8 cellular contexts compared by ENCODE assay signal in the genomic region with DNA sequence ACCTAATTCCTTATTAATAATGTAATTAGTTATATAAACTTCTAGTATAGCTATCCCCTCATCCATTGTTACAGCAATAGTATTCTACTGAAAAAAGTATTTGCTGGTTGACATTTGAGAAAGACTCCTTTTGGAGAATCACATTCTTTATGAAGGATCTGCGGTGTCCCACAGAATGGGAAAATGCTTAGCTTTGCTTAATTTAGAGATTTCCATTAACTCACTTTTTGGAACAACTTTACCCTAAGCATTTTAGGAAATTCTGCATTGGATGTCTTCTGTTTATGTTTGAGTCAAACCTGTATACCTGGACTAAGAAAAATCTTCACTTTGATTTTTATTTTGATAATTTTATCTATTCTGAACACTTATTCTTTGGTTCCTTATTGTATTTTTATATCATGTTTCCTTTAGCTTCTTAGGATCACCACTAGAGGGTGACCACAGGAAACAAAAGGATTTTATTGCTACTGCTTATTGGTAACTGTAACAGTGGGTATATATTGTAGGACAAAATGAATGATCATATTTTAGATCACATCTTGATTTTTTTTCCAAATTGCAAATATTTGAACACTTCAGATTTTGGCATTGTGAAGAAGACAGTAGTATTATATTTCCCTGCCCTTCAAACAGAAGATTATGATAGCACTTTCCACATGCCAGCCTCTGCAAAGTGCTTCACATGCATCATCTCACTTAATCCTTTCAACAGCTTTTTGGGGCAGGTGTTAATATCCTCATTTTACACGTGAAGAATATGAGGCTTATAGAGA.
DNase-seq lines count a peak whose midpoint lies in the region; ATAC-seq, FAIRE-seq and TF ChIP-seq lines count a peak whose summit lies in the region.

No MANE protein-coding gene starts in this region.

- H3K9me3 ChIP-seq in left ventricle myocardium inferior (replicated peaks), result no peaks in the 10 kb centered on the region
- H3K9me3 ChIP-seq in RWPE2 (ENCODE audit: severe bottlenecking), result no peaks in the 10 kb centered on the region
- H3K9me3 ChIP-seq in gastroesophageal sphincter, result no peaks in the 10 kb centered on the region
- no peaks in the 10 kb centered on the region for H3K9me3 ChIP-seq in uterus

- peak; percentile 69 for TF ChIP-seq CTCF in left ventricle myocardium inferior (IDR thresholded peaks at IDR 0.05; ENCODE audit: borderline replicate concordance)
- peak; percentile 79 for TF ChIP-seq CTCF in RWPE2 (IDR thresholded peaks at IDR 0.05; ENCODE audit: poor library complexity, severe bottlenecking)
- TF ChIP-seq CTCF in gastroesophageal sphincter (IDR thresholded peaks at IDR 0.05), result peak; percentile 37 to 61 (median 42)
- peak; percentile 19 to 53 (median 40) for TF ChIP-seq CTCF in uterus (IDR thresholded peaks at IDR 0.05)

- no peak overlapping the region for H3K27ac ChIP-seq in left ventricle myocardium inferior (replicated peaks)
- no peak overlapping the region for H3K27ac ChIP-seq in RWPE2 (ENCODE audit: poor library complexity, severe bottlenecking)
- no peak overlapping the region for H3K27ac ChIP-seq in gastroesophageal sphincter
- H3K27ac ChIP-seq in uterus, result no peak overlapping the region

- TF ChIP-seq EP300 in gastroesophageal sphincter (IDR thresholded peaks at IDR 0.05), result no peak

- H3K4me1 ChIP-seq in left ventricle myocardium inferior (no peaks in the 10 kb centered on the region), RWPE2 (ENCODE audit: insufficient read depth, poor library complexity, severe bottlenecking) (no peaks in the 10 kb centered on the region), gastroesophageal sphincter (no peaks in the 10 kb centered on the region), uterus (no peaks in the 10 kb centered on the region)

- ATAC-seq in Right ventricle myocardium inferior, result no peak
- ATAC-seq in RWPE2 (ENCODE audit: low read depth), result peak; percentile 38; the same call in 1 of the 3 replicates
- no peak for ATAC-seq in gastroesophageal sphincter
- ATAC-seq in GM18873 (IDR thresholded peaks at IDR 0.05; ENCODE audit: low FRiP score, unreplicated experiment), result no peak

- TF ChIP-seq POLR2A in gastroesophageal sphincter (IDR thresholded peaks at IDR 0.05) (no peak), uterus (IDR thresholded peaks at IDR 0.05) (no peak), GM12892 (IDR thresholded peaks at IDR 0.05; ENCODE audit: low read depth, low read length) (no peak)

- WGBS in gastroesophageal sphincter (ENCODE audit: low coverage in 1 of 2), 2 donors, result 49 to 61% methylated on average over 2 of the region's 2 CpGs

- no peak for DNase-seq in left ventricle myocardium inferior
- DNase-seq in Right ventricle myocardium inferior (ENCODE audit: missing footprints), result no peak
- DNase-seq in RWPE2 (ENCODE audit: low spot score), result no peak
- DNase-seq in uterus, result no peak
- DNase-seq in NCI-H345 treated with DMSO at 0.1 percent for 48 hours (lab: John Stamatoyannopoulos, UW; ENCODE audit: unreplicated experiment), result no peak
- no peak for DNase-seq in GM12892 (ENCODE audit: insufficient read length)

- no peaks in the 10 kb centered on the region for H3K27me3 ChIP-seq in left ventricle myocardium inferior (ENCODE audit: low read depth)
- no peaks in the 10 kb centered on the region for H3K27me3 ChIP-seq in RWPE2 (ENCODE audit: insufficient read depth, poor library complexity, severe bottlenecking)
- H3K27me3 ChIP-seq in gastroesophageal sphincter, result no peaks in the 10 kb centered on the region
- no peaks in the 10 kb centered on the region for H3K27me3 ChIP-seq in uterus

- no peak overlapping the region for H3K4me3 ChIP-seq in left ventricle myocardium inferior
- no peak overlapping the region for H3K4me3 ChIP-seq in RWPE2 (ENCODE audit: severe bottlenecking)
- H3K4me3 ChIP-seq in gastroesophageal sphincter, result no peak overlapping the region
- no peak overlapping the region for H3K4me3 ChIP-seq in uterus

- intact Hi-C loops in left ventricle myocardium inferior (cut with micrococcal nuclease), result no loop called here
- intact Hi-C loops in Right ventricle myocardium inferior (cut with DNase I), result loop anchor here (2.0 kb wide), 1 partner anchor 31 kb away; no protein-coding TSS in a partner anchor
- intact Hi-C loops in uterus (cut with DNase I; ENCODE audit: low total_unique reads), result no loop called here

- no peak for FAIRE-seq in GM12892 (lab: Jason Lieb, UNC)

- H3K36me3 ChIP-seq in left ventricle myocardium inferior (peaks cover 23% of the 10 kb centered on the region), RWPE2 (ENCODE audit: low read depth) (peaks cover 72% of the 10 kb centered on the region), gastroesophageal sphincter (peaks cover 0 to 51% of the 10 kb centered on the region in 2 donors), uterus (no peaks in the 10 kb centered on the region)
